In the genomic region with DNA sequence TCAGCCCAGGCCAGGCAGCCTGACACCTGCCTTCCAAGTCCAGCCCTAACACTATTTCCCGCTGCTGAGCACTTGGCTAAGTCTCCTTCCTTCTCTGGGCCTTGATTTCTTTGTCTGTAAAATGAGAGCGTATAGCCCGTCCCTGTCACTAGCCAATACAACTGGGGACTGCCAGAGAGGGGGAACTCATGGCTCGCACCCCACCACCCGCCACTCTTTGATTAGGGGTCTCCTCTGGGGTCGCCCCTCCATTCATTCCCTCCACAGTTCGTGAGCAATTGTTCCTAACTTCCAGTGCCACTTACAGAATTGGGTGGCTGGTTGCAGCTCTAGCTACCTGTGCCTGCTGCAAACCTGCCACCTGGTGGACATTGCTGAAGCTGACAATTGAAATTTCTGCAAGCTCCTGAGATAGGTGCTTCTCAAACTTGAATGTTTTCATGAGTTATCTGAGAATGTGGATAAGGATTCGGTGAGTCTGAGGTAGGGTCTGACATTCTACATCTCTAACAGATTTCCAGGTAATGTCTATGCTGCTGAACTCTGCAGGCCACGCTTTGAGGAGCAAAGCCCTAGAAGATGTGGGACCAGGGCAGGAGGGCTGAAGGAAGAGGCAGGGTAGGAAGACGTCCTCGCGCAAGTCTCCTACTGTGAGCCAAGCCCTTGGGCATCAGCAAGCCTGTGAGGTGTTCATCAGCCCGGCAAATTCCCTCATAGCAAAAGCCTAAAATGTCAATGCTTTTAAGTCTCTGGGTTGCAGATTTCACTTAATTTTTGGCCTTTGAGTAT, we compare ENCODE assay signal across 8 cellular contexts.
A peak's percentile ranks its signal among the peaks of the same experiment; 100 is the strongest.
DNase-seq lines count a peak whose midpoint lies in the region; ATAC-seq lines count a peak whose summit lies in the region.

No MANE protein-coding gene starts in this region.

- DNase-seq in NCI-H524 (lab: John Stamatoyannopoulos, UW) = peak; percentile 32 to 76
- no peak for DNase-seq in NCI-H524 treated with DMSO at 0.1 percent for 48 hours (lab: John Stamatoyannopoulos, UW)
- peak; percentile 1 for DNase-seq in NCI-H1417 treated with DMSO at 0.1 percent for 48 hours (lab: John Stamatoyannopoulos, UW)
- peak; percentile 13 for DNase-seq in T1000 (lab: John Stamatoyannopoulos, UW)
- peak; percentile 87 for DNase-seq in astrocyte of the hippocampus (ENCODE audit: low read depth, low spot score)
- DNase-seq in iPS DF 19.7 (ENCODE audit: low read depth, low spot score) = peak; percentile 54
- DNase-seq in stimulated activated CD4-positive, alpha-beta T cell treated with anti-CD3 and anti-CD28 coated beads, Interleukin-12 subunit alpha, Interleukin-12 subunit beta, amount 100 ng/mL, for 4 hours = peak; percentile 62

- ATAC-seq in GM21447 (IDR thresholded peaks at IDR 0.05; ENCODE audit: unreplicated experiment) = no peak
